16 cellular contexts compared by ENCODE assay signal in genomic region chr5:180053061-180053602, GRCh38. TPM values are rescaled to one million over a fixed set of nuclear protein-coding genes. Genes with fewer than 3 reads are reported as not detected.
DNase-seq lines count a peak whose midpoint lies in the region; FAIRE-seq and TF ChIP-seq lines count a peak whose summit lies in the region.
"Had no signal": no experiment of that assay in that cellular context is flagged by ENCODE, and none has a peak within 500 bp of the region (broad histone marks: within the 10 kb centered on the region; RNA-seq: fewer than 3 reads in every experiment).

No MANE protein-coding gene starts in this region.

- no peak overlapping the region for H3K9ac ChIP-seq in mesenchymal stem cell (ENCODE audit: low read length)

- H2BK12ac ChIP-seq in mesenchymal stem cell (ENCODE audit: low read length in 2 of 2): no peak overlapping the region

- no peak overlapping the region for H4K91ac ChIP-seq in mesenchymal stem cell (ENCODE audit: low read length)

- H3K18ac ChIP-seq in mesenchymal stem cell (ENCODE audit: low read depth in 1 of 2, low read length in 2 of 2): no peak overlapping the region

- H3K27me3 ChIP-seq in WERI-Rb-1 (ENCODE audit: insufficient read depth, low read depth, severe bottlenecking): no peaks in the 10 kb centered on the region
- no peaks in the 10 kb centered on the region for H3K27me3 ChIP-seq in mesenchymal stem cell (ENCODE audit: control insufficient read depth in 1 of 2, insufficient read depth in 1 of 2, low read length in 2 of 2)
- no peaks in the 10 kb centered on the region for H3K27me3 ChIP-seq in effector memory CD4-positive, alpha-beta T cell (replicated peaks; ENCODE audit: control insufficient read depth, insufficient read depth, low read length, poor library complexity, severe bottlenecking)

- no peak for TF ChIP-seq CTCF in WERI-Rb-1 (IDR thresholded peaks at IDR 0.05; ENCODE audit: low read depth, low read length)

- H3K4me2 ChIP-seq in mesenchymal stem cell (ENCODE audit: low read length, poor library complexity, severe bottlenecking): no peak overlapping the region

- no peak overlapping the region for H2BK5ac ChIP-seq in mesenchymal stem cell (ENCODE audit: low read depth, low read length, poor library complexity, severe bottlenecking)

- H3K23ac ChIP-seq in mesenchymal stem cell (ENCODE audit: low read length in 2 of 2): no peak overlapping the region

- no peak overlapping the region for H2AFZ ChIP-seq in mesenchymal stem cell (ENCODE audit: low read depth, low read length)

- peaks cover 37% of the 10 kb centered on the region for H3K79me1 ChIP-seq in mesenchymal stem cell (replicated peaks; ENCODE audit: low read length, poor library complexity, severe bottlenecking)

- H3K27ac ChIP-seq in WERI-Rb-1 (peak overlapping the region; percentile 75), mesenchymal stem cell (ENCODE audit: low read length, poor library complexity, severe bottlenecking) (no peak overlapping the region)
- no peak overlapping the region for H3K27ac ChIP-seq in effector memory CD4-positive, alpha-beta T cell (ENCODE audit: insufficient read depth, low read length, poor library complexity, severe bottlenecking)

- DNase-seq in NCI-H2227 (lab: John Stamatoyannopoulos, UW; ENCODE audit: unreplicated experiment) (peak; percentile 8), WERI-Rb-1 (peak; percentile 22), mesenchymal stem cell (no peak), NCI-H128 (lab: John Stamatoyannopoulos, UW; ENCODE audit: unreplicated experiment) (no peak), H54 (ENCODE audit: insufficient read length, low spot score) (no peak), DMS79 (lab: John Stamatoyannopoulos, UW) (no peak)
- no peak for DNase-seq in effector memory CD4-positive, alpha-beta T cell
- DNase-seq: CD4-positive, CD25-positive, alpha-beta regulatory T cell; HCEC 1CT; KBM-7; NCI-H1048; NCI-H1694; NCI-H345; NCI-H526; NK-92 treated with Interleukin-12 subunit alpha and Interleukin-12 subunit beta, amount 100 ng/mL, for 24 hours; SHP77 treated with DMSO at 0.1 percent for 48 hours had no signal

- H3K4me3 ChIP-seq in WERI-Rb-1 (ENCODE audit: low read depth, low read length) (no peak overlapping the region), mesenchymal stem cell (ENCODE audit: insufficient read depth in 1 of 2, low read depth in 1 of 2, low read length in 2 of 2) (no peak overlapping the region)
- H3K4me3 ChIP-seq in effector memory CD4-positive, alpha-beta T cell (ENCODE audit: insufficient read depth, low read depth, low read length, poor library complexity, severe bottlenecking): no peak overlapping the region

- no peak overlapping the region for H3K4ac ChIP-seq in mesenchymal stem cell (ENCODE audit: low read depth in 1 of 2, low read length in 2 of 2)

- no peak overlapping the region for H4K8ac ChIP-seq in mesenchymal stem cell (ENCODE audit: low read length)

- H2BK15ac ChIP-seq in mesenchymal stem cell (ENCODE audit: low read depth, poor library complexity, severe bottlenecking): peak overlapping the region; percentile 26

- peaks cover 4% of the 10 kb centered on the region for H3K4me1 ChIP-seq in mesenchymal stem cell (ENCODE audit: control insufficient read depth, insufficient read depth, low read depth, low read length)
- no peaks in the 10 kb centered on the region for H3K4me1 ChIP-seq in effector memory CD4-positive, alpha-beta T cell (ENCODE audit: control insufficient read depth, insufficient read depth, low read length, poor library complexity, severe bottlenecking)

- H3K36me3 ChIP-seq in WERI-Rb-1 (no peaks in the 10 kb centered on the region), mesenchymal stem cell (ENCODE audit: control insufficient read depth in 1 of 2, insufficient read depth in 2 of 2, low read depth in 1 of 2, low read length in 2 of 2) (no peaks in the 10 kb centered on the region)
- no peaks in the 10 kb centered on the region for H3K36me3 ChIP-seq in effector memory CD4-positive, alpha-beta T cell (ENCODE audit: control insufficient read depth, insufficient read depth, low read length)

- H3K9me3 ChIP-seq in WERI-Rb-1 (ENCODE audit: severe bottlenecking) (no peaks in the 10 kb centered on the region), mesenchymal stem cell (ENCODE audit: control insufficient read depth, low read length) (no peaks in the 10 kb centered on the region)
- no peaks in the 10 kb centered on the region for H3K9me3 ChIP-seq in effector memory CD4-positive, alpha-beta T cell (ENCODE audit: control insufficient read depth, low read length)

- WGBS in mesenchymal stem cell: 94% methylated on average over 8 of the region's 8 CpGs

- FAIRE-seq in H54 (lab: Jason Lieb, UNC): no peak

- H3K14ac ChIP-seq in mesenchymal stem cell (ENCODE audit: low read length in 2 of 2): no peak overlapping the region

- H2BK120ac ChIP-seq in mesenchymal stem cell (ENCODE audit: low read depth, low read length): no peak overlapping the region

- TF ChIP-seq POLR2A in H54 (IDR thresholded peaks at IDR 0.05; ENCODE audit: low read depth, low read length): no peak

- H2AK5ac ChIP-seq in mesenchymal stem cell (ENCODE audit: low read length, severe bottlenecking): no peak overlapping the region

RNA-seq across cellular contexts. Expression of gene RNF130, which starts 18.4 kb away (rescaled TPM):
- 54.8 TPM for polyA plus RNA-seq in mesenchymal stem cell (2013, experiment 1 of 2)
- 54.6 TPM for polyA plus RNA-seq in mesenchymal stem cell (2013, experiment 2 of 2)

Comparison
In these comparisons a context has a peak if more than half of its experiments do, and no peak if none do; other contexts are left out.
1. DNase-seq: peak in NCI-H2227 (single experiment) and WERI-Rb-1 (single experiment); none in mesenchymal stem cell (single experiment), effector memory CD4-positive, alpha-beta T cell (0 of 3), NCI-H128 (single experiment), H54 (single experiment) and DMS79 (single experiment).